Comparison of ENCODE assay signal across 16 cellular contexts in the genomic region with DNA sequence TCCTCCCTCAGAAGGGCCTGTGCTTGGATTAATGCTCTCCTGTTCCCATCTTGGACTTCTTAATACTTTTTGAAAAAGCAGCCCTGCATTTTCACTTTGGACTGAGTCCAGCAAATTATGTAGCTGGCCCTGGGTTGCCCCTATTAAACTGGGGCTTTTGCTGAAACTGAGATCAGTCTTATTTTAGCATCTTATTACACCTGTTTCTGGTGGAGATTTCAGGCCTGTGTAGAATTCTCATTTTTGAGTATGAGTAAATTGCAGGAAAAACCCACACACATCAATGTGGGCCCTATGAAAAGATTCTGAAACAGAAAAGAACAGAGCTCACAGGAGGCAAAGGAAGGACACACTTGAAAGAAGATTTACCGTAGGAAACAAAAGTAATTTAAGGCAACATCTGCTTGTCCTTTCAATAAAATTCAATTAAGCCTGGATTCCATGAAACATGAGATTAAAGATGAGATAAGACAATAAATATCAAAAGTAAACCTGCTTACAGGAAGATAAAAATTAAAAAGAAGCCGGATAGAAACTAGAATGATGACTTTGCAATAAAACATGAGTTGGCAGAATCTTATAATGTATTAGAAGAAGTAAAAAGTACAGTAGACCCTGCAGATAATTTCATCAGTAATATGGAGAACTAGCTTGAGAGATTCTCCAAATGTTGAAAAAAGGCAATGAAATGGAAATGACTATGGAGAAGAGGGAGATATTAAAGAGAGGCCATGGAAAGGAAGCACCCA.
A peak's percentile ranks its signal among the peaks of the same experiment; 100 is the strongest.
DNase-seq lines count a peak whose midpoint lies in the region; ATAC-seq and TF ChIP-seq lines count a peak whose summit lies in the region.
"Had no signal": no experiment of that assay in that cellular context is flagged by ENCODE, and none has a peak within 500 bp of the region (broad histone marks: within the 10 kb centered on the region; RNA-seq: fewer than 3 reads in every experiment).

No MANE protein-coding gene starts in this region.

- H3K4me1 ChIP-seq in left lung = no peaks in the 10 kb centered on the region
- H3K4me1 ChIP-seq: esophagus muscularis mucosa, transverse colon had no signal

- ATAC-seq in GM19395 (IDR thresholded peaks at IDR 0.05; ENCODE audit: unreplicated experiment) (peak; percentile 39), HG02678 (IDR thresholded peaks at IDR 0.05; ENCODE audit: unreplicated experiment) (peak; percentile 43), HG03565 (IDR thresholded peaks at IDR 0.05; ENCODE audit: unreplicated experiment) (peak; percentile 38), left lung (no peak)
- ATAC-seq: activated T-cell treated with anti-CD3 and anti-CD28 coated beads, Interleukin-2, amount 50 U/mL, for 4 hours; naive thymus-derived CD4-positive, alpha-beta T cell had no signal

- no peak for TF ChIP-seq CTCF in left lung (IDR thresholded peaks at IDR 0.05)

- no peaks in the 10 kb centered on the region for H3K36me3 ChIP-seq in left lung
- H3K36me3 ChIP-seq: esophagus muscularis mucosa, transverse colon had no signal

- DNase-seq in left lung = no peak
- no peak for DNase-seq in NCI-H226
- DNase-seq in GF-D8 (lab: John Stamatoyannopoulos, UW) = no peak
- no peak for DNase-seq in activated CD8-positive, alpha-beta memory T cell treated with anti-CD3 and anti-CD28 coated beads, Interleukin-2, amount 50 U/mL, for 48 hours
- DNase-seq: activated CD4-positive, CD25-positive, alpha-beta regulatory T cell treated with anti-CD3 and anti-CD28 coated beads, Interleukin-2, amount 50 U/mL, for 72 hours; activated T-cell treated with anti-CD3 and anti-CD28 coated beads, Interleukin-2, amount 50 U/mL, for 4 hours; COR-L47; MV-4-11; naive thymus-derived CD4-positive, alpha-beta T cell; transverse colon had no signal

- H3K9me3 ChIP-seq in left lung = no peaks in the 10 kb centered on the region
- H3K9me3 ChIP-seq: esophagus muscularis mucosa, transverse colon had no signal

- intact Hi-C loops in left lung (cut with DNase I) = no loop called here

- H3K4me3 ChIP-seq in GM08714 (ENCODE audit: low read length) (peak overlapping the region; percentile 22), left lung (no peak overlapping the region)
- H3K4me3 ChIP-seq: esophagus muscularis mucosa, hepatocyte, transverse colon had no signal

- H3K27me3 ChIP-seq in left lung = no peaks in the 10 kb centered on the region
- H3K27me3 ChIP-seq: esophagus muscularis mucosa, hepatocyte, transverse colon had no signal

- H3K27ac ChIP-seq in left lung = no peak overlapping the region
- H3K27ac ChIP-seq: esophagus muscularis mucosa, hepatocyte, transverse colon had no signal
